ENCODE assay signal across 8 cellular contexts in the genomic region with DNA sequence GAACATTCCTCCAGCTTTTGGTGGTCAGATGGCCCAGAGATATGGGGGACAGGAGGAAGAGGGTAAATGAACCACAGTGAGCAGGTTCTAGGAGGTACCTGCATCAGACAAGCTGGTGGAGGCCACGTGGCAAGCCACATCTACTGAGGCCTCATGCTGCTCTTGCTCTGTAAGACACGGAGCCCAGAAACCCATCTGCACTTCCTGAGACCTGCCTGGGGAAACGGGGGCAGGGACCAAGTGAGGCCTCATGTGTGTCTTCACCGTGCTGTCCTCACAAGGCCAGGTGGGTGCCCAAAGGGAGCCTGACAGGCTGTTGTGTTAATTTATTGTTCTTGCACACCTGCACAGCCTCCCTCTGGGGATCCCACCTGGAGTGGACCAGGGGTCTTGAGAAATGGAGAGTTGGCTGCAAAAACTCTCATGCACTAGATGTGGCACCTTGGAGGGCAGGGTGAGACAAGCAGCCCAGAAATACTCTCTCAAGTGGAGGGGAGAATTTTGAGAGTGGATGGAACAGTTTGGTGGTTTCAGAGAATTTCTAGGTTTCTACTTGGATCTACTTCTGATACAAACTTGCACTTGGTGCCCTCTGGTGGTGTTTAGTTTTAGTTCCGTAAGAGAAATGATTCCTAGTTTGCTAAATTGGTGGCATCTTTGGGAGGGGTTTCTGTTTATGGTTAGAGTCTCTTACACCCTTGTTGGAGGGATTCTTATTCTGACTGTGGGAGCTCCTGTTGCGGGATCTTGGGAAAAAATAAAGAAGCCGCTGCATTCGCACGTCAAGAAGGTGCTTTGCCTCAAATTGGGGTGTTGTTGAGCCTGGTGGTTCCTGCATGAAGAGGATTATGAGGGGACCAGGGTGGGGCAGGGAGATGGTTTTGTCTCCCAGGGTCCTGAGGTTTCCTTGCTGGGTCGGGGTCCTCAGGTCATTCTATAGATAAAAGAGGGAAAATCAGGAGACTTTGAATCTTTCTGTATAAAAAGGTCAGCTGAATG. TPM values are rescaled to one million over a fixed set of nuclear protein-coding genes. Genes with fewer than 3 reads are reported as not detected.
DNase-seq lines count a peak whose midpoint lies in the region; ATAC-seq, FAIRE-seq and TF ChIP-seq lines count a peak whose summit lies in the region.

No MANE protein-coding gene starts in this region.

- CTCF ChIA-PET in HepG2 (lab: Yijun Ruan, JAX; ENCODE audit: low intra/inter-chr PET ratio, low total read pairs): interaction anchor here (0.7 to 9.3 kb wide), 9 partner anchors 9 to 237 kb away, joined by 3 to 423 read pairs (median 5); no protein-coding TSS in a partner anchor

- no TSS peak for BruUV-seq in HepG2 (replicated peaks; lab: Mats Ljungman, UMichigan)

- no peak for TF ChIP-seq POLR2A in HepG2 (IDR thresholded peaks at IDR 0.05; ENCODE audit: insufficient read depth in 1 of 2, low read depth in 2 of 2, low read length in 2 of 2)

- 8% methylated on average over 8 of the region's 10 CpGs for WGBS in HepG2 (ENCODE audit: low lambda C conversion rate)

- ATAC-seq in HepG2 (0 out of 3 replicates have a peak, but pooled peaks have one; percentile 19), HG02840 (IDR thresholded peaks at IDR 0.05; ENCODE audit: low FRiP score, unreplicated experiment) (no peak), GM21737 (IDR thresholded peaks at IDR 0.05; ENCODE audit: unreplicated experiment) (no peak)

- intact Hi-C loops in HepG2 (cut with micrococcal nuclease; ENCODE audit: unreplicated experiment): loop anchor here (1.0 kb wide), 2 partner anchors 160 to 238 kb away; no protein-coding TSS in a partner anchor

- peak; percentile 55 for TF ChIP-seq CTCF in AG09319 (IDR thresholded peaks at IDR 0.05; ENCODE audit: low read depth, low read length)
- TF ChIP-seq CTCF in GM12864 (IDR thresholded peaks at IDR 0.05; ENCODE audit: low read depth, low read length, missing control alignments): peak; percentile 47
- TF ChIP-seq CTCF in HepG2 (CRISPR knock-in tag; IDR thresholded peaks at IDR 0.05): peak; percentile 70

- TF ChIP-seq RAD21 in HepG2 (CRISPR knock-in tag; IDR thresholded peaks at IDR 0.05): peak; percentile 54; the same call in 1 of the 2 replicates

- H3K4me3 ChIP-seq in GM12864 (ENCODE audit: low read depth, low read length) (no peak overlapping the region), HepG2 (replicated peaks in 1 of 3; ENCODE audit: insufficient read depth in 1 of 3, low read depth in 2 of 3, low read length in 3 of 3) (no peak overlapping the region)

- H3K27ac ChIP-seq in HepG2 (ENCODE audit: extremely low read length, insufficient read depth, low read length): no peak overlapping the region

- no peaks in the 10 kb centered on the region for H4K20me1 ChIP-seq in HepG2 (ENCODE audit: insufficient read depth, low read length)

- no peaks in the 10 kb centered on the region for H3K79me2 ChIP-seq in HepG2 (ENCODE audit: insufficient read depth, low read length)

- TF ChIP-seq EP300 in HepG2 (IDR thresholded peaks at IDR 0.05; ENCODE audit: low read depth in 2 of 2, low read length in 2 of 2): no peak
- no peak for TF ChIP-seq EP300 in HepG2 (CRISPR knock-in tag; IDR thresholded peaks at IDR 0.05; ENCODE audit: borderline replicate concordance)

- POLR2A ChIA-PET in HepG2 (lab: Yijun Ruan, JAX): no interaction called here

- no peaks in the 10 kb centered on the region for H3K36me3 ChIP-seq in HepG2 (replicated peaks in 1 of 2; ENCODE audit: control insufficient read depth in 1 of 2, insufficient read depth in 2 of 2, low read length in 2 of 2)

- no peaks in the 10 kb centered on the region for H3K9me3 ChIP-seq in HepG2 (ENCODE audit: low read length)

- DNase-seq in AG09319 (ENCODE audit: extremely low read depth, low read depth) (peak; percentile 41), GM12864 (ENCODE audit: low read depth) (no peak), NCI-H446 treated with DMSO at 0.1 percent for 48 hours (lab: John Stamatoyannopoulos, UW) (peak; percentile 0), T47D (ENCODE audit: low read depth in 1 of 2, low spot score in 1 of 2) (peak; percentile 10 to 62), HepG2 (ENCODE audit: low spot score) (peak; percentile 74), NCI-H526 treated with DMSO at 0.1 percent for 48 hours (lab: John Stamatoyannopoulos, UW) (no peak)

- FAIRE-seq in HepG2 (lab: Jason Lieb, UNC): peak; percentile 56

- no peak overlapping the region for H3K4me2 ChIP-seq in HepG2 (ENCODE audit: low read depth, low read length)

- H2AFZ ChIP-seq in HepG2 (ENCODE audit: low read length): no peak overlapping the region

- peaks cover 0 to 2% of the 10 kb centered on the region in 2 experiments; a peak in 1 of 5 replicates for H3K27me3 ChIP-seq in HepG2 (ENCODE audit: control insufficient read depth in 1 of 2, insufficient read depth in 2 of 2, low read length in 2 of 2)

- in situ Hi-C loops in T47D (cut with HindIII; ENCODE audit: low pct_unique_long_range_greater_than_20kb, low sequenced_read_pairs) (no loop called here), HepG2 (cut with HindIII; ENCODE audit: extremely low pct_ligation_motif_present, low pct_unique_long_range_greater_than_20kb) (loop anchor here (5.0 kb wide), 3 partner anchors 61 to 236 kb away; no protein-coding TSS in a partner anchor)

- H3K4me1 ChIP-seq in HepG2 (ENCODE audit: insufficient read depth, low read length): 0 out of 2 replicates have a peak, but pooled peaks cover 6% of the 10 kb centered on the region

- H3K9ac ChIP-seq in HepG2 (ENCODE audit: insufficient read depth, low read depth, low read length): no peak overlapping the region

TF ChIP-seq in HepG2, 621 proteins besides CTCF, POLR2A, EP300 and RAD21 (continues in another document):
- TF ChIP-seq, protein P1, sequence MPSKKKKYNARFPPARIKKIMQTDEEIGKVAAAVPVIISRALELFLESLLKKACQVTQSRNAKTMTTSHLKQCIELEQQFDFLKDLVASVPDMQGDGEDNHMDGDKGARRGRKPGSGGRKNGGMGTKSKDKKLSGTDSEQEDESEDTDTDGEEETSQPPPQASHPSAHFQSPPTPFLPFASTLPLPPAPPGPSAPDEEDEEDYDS (CRISPR knock-in tag; IDR thresholded peaks at IDR 0.05): no peak
- TF ChIP-seq MZF1 (CRISPR knock-in tag; IDR thresholded peaks at IDR 0.05; ENCODE audit: borderline replicate concordance): no peak
- TF ChIP-seq ZNF841 (CRISPR knock-in tag; IDR thresholded peaks at IDR 0.05; ENCODE audit: borderline replicate concordance): no peak
- 0 out of 2 replicates have a peak, but pooled peaks have one; percentile 27 for TF ChIP-seq ATF7-NPFF (CRISPR knock-in tag; IDR thresholded peaks at IDR 0.05; ENCODE audit: low read depth)
- TF ChIP-seq, protein P2, sequence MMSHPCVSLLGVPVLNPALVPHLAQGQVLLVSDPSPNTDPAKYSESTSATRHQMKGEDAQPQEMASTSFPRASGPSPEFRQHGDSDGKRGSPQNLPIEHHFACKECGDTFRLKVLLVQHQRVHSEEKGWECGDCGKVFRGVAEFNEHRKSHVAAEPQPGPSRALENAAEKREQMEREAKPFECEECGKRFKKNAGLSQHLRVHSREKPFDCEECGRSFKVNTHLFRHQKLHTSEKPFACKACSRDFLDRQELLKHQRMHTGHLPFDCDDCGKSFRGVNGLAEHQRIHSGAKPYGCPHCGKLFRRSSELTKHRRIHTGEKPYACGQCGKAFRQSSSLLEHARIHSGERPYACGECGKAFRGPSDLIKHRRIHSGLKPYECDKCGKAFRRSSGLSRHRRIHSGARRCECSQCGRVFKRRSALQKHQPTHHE (CRISPR knock-in tag; IDR thresholded peaks at IDR 0.05; ENCODE audit: borderline replicate concordance): no peak
- TF ChIP-seq ZNF569 (CRISPR knock-in tag; IDR thresholded peaks at IDR 0.05; ENCODE audit: borderline replicate concordance): no peak
- no peak for TF ChIP-seq ZNF329 (CRISPR knock-in tag; IDR thresholded peaks at IDR 0.05; ENCODE audit: low read depth)
- peak; percentile 83 for TF ChIP-seq STAG1 (CRISPR knock-in tag; IDR thresholded peaks at IDR 0.05)
- TF ChIP-seq, protein P3, sequence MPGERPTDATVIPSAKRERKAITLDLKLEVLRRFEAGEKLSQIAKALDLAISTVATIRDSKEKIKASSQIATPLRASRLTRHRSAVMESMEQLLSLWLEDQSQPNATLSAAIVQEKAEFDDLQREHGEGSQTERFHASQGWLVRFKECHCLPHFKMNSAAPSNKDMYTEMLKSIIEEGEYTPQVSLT (CRISPR knock-in tag; IDR thresholded peaks at IDR 0.05; ENCODE audit: borderline replicate concordance, low read depth): no peak

RNA-seq across cellular contexts. Expression of a gene that starts 47.5 kb away (rescaled TPM):
- total RNA-seq in HepG2 (2016; rRNA removed; fragmentation: Illumina TruSeq; extraction: Trizol): 0.65 and 0.66 TPM in 2 replicates
- total RNA-seq in HepG2 (2016; cell fraction: cytosol; rRNA removed; fragmentation: Illumina TruSeq; extraction: Trizol; ENCODE audit: low read depth): 0.18 and 0.20 TPM in 2 replicates
- total RNA-seq in HepG2 (2016; cell fraction: insoluble cytoplasmic fraction; rRNA removed; fragmentation: Illumina TruSeq; extraction: Trizol): 0.34 and 1.00 TPM in 2 replicates
- 0.19 and 0.59 TPM in 2 replicates for total RNA-seq in HepG2 (2016; cell fraction: membrane; rRNA removed; fragmentation: Illumina TruSeq; extraction: Trizol)
- total RNA-seq in HepG2 (2016; cell fraction: nucleus; rRNA removed; fragmentation: Illumina TruSeq; extraction: Trizol): 1.0 and 2.1 TPM in 2 replicates
- polyA plus RNA-seq in HepG2 (2011; rRNA removed): 0.37 and 0.62 TPM in 2 replicates
- 0.21 and 0.26 TPM in 2 replicates for polyA plus RNA-seq in HepG2 (2011; cell fraction: cytosol; rRNA removed)
- 2.4 and 2.6 TPM in 2 replicates for polyA plus RNA-seq in HepG2 (2011; cell fraction: nucleus; rRNA removed)
- polyA plus RNA-seq in HepG2 (2012): 0.21 and 0.43 TPM in 2 replicates
- polyA plus RNA-seq in HepG2 (2016; cell fraction: cytosol; fragmentation: Illumina TruSeq; extraction: Trizol; ENCODE audit: low read depth): 0.05 and 0.15 TPM in 2 replicates
- 0.37 and 0.40 TPM in 2 replicates for polyA plus RNA-seq in HepG2 (2016; cell fraction: insoluble cytoplasmic fraction; fragmentation: Illumina TruSeq; extraction: Trizol; ENCODE audit: low read depth)
- 0.27 and 0.29 TPM in 2 replicates for polyA plus RNA-seq in HepG2 (2016; cell fraction: membrane; fragmentation: Illumina TruSeq; extraction: Trizol; ENCODE audit: low read depth)
- polyA plus RNA-seq in HepG2 (2016; cell fraction: nucleus; fragmentation: Illumina TruSeq; extraction: Trizol; ENCODE audit: insufficient read depth, low read depth): 1.8 and 2.2 TPM in 2 replicates
- 0.64 TPM in 1 of 2 replicates, not detected in the other for polyA minus RNA-seq in HepG2 (2011; rRNA and poly(A)+ RNA removed; ENCODE audit: low replicate concordance)
- polyA minus RNA-seq in HepG2 (2011; cell fraction: cytosol; rRNA and poly(A)+ RNA removed): 0.18 TPM in 1 of 2 replicates, not detected in the other
- 0.26 and 0.62 TPM in 2 replicates for polyA minus RNA-seq in HepG2 (2011; cell fraction: nucleus; rRNA and poly(A)+ RNA removed)

Comparison
In these comparisons a context has a peak if more than half of its experiments do, and no peak if none do; other contexts are left out.
1. DNase-seq: peak in AG09319 (single experiment), NCI-H446 treated with DMSO at 0.1 percent for 48 hours (single experiment), T47D (2 of 2) and HepG2 (single experiment); none in GM12864 (single experiment) and NCI-H526 treated with DMSO at 0.1 percent for 48 hours (single experiment).
2. Peak in every context shown above with its lines, with median percentiles within 50 percentile points of each other: CTCF ChIP-seq.